In genomic region chr20:34516038-34516873, GRCh38 we compare ENCODE assay signal across 8 cellular contexts. TPM values are rescaled to one million over a fixed set of nuclear protein-coding genes. Genes with fewer than 3 reads are reported as not detected.
DNase-seq lines count a peak whose midpoint lies in the region; ATAC-seq and TF ChIP-seq lines count a peak whose summit lies in the region.

DYNLRB1 (plus strand) TSS chr20:34516422; CDS start chr20:34516459, 37 bp downstream.

- TF ChIP-seq CTCF in AG10803 (conservative IDR thresholded peaks at IDR 0.05; ENCODE audit: low read length), result no peak; the same call in 1 of the 2 replicates

- peak within 1 kb of the TSS; percentile 94 for H3K4me3 ChIP-seq in AG10803 (ENCODE audit: low read length)

- ATAC-seq in GM19035 (IDR thresholded peaks at IDR 0.05; ENCODE audit: unreplicated experiment), result peak; percentile 68
- peak; percentile 75 for ATAC-seq in HG03354 (IDR thresholded peaks at IDR 0.05; ENCODE audit: poor library complexity, severe bottlenecking, unreplicated experiment)

- DNase-seq in AG10803 (ENCODE audit: low read depth), result peak; percentile 97
- DNase-seq in NCI-H460 (ENCODE audit: extremely low read depth, low read depth), result peak; percentile 96
- peak; percentile 96 for DNase-seq in activated CD4-positive, CD25-positive, alpha-beta regulatory T cell treated with anti-CD3 and anti-CD28 coated beads, Interleukin-2, amount 50 U/mL, for 72 hours
- DNase-seq in cerebellar cortex (ENCODE audit: low spot score), result peak; percentile 98
- peak; percentile 98 for DNase-seq in islet precursor cell
- DNase-seq in stimulated activated CD4-positive, alpha-beta T cell treated with anti-CD3 and anti-CD28 coated beads, Interleukin-12 subunit alpha, Interleukin-12 subunit beta, amount 100 ng/mL, for 4 hours, result peak; percentile 95

RNA-seq across cellular contexts. Expression of gene DYNLRB1, which starts in this region (rescaled TPM):
- total RNA-seq in NCI-H460 (2014; rRNA removed; shearing (Covaris generic)), result 175 and 219 TPM in 2 replicates
- 50.4 and 58.7 TPM in 2 replicates for polyA plus RNA-seq in NCI-H460 (2014; cell fraction: nucleus; rRNA removed)

Comparison
In these comparisons a context has a peak if more than half of its experiments do, and no peak if none do; other contexts are left out.
1. Peak in every context shown above with its lines: DNase-seq, ATAC-seq and H3K4me3 ChIP-seq.